1 cellular context compared by ENCODE assay signal in the genomic region with DNA sequence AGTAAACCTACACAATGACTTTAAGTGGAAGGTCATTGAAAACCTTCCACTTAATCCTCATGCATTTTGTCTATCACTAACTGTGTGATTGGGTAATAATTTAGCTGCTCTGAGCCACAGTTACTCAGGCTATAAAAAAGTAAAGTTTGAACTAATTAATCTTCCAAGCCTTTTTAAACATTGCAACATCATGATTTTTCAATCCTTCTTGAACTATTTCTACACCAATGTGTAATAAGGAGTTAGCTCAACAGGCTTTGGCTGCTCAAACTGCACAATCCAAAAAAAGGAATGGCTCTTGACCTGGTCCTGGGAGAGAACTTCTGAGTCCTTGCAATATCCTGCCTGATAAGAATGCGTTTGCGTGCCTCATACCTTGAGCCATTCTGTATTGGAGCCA.
TF ChIP-seq lines count a peak whose summit lies in the region.

No MANE protein-coding gene starts in this region.

TF ChIP-seq in IMR-90, 13 proteins besides CTCF, POLR2A, EP300 and RAD21 (continued from another document):
- TF ChIP-seq BHLHE40 (IDR thresholded peaks at IDR 0.05; ENCODE audit: low read depth, low read length) (no peak), FOS (IDR thresholded peaks at IDR 0.05; ENCODE audit: low read depth, low read length) (no peak)
